Comparison of ENCODE assay signal across 28 cellular contexts in the genomic region with DNA sequence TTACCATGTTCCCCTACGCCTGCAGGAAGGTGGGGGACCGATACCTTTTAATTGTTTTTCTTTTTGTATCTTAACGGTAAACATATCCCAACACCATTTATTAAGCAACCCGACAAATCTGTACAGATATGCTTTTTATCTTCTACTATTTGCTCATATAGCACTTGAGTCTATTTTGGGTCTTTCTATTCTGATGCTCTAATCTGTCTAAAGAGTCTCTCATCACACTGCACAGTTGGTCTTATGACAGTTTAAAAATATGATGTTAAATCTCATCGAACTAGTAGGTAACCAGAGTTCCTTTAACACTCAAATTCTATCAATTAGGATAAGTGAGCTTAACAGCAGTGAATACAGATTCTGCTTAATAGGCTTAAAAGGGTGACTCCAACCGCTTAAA.
"Had no signal": no experiment of that assay in that cellular context is flagged by ENCODE, and none has a peak within 500 bp of the region (broad histone marks: within the 10 kb centered on the region; RNA-seq: fewer than 3 reads in every experiment).

No MANE protein-coding gene starts in this region.

- H3K27me3 ChIP-seq: esophagus muscularis mucosa, foreskin keratinocyte, gastroesophageal sphincter, ovary, right lobe of liver, stomach, thyroid gland had no signal

- ATAC-seq: foreskin keratinocyte; gastroesophageal sphincter; naive thymus-derived CD8-positive, alpha-beta T cell; psoas muscle; right lobe of liver had no signal

- H3K9me3 ChIP-seq: esophagus muscularis mucosa, gastroesophageal sphincter, ovary, psoas muscle, right lobe of liver, stomach, thyroid gland had no signal

- H3K36me3 ChIP-seq: esophagus muscularis mucosa, gastroesophageal sphincter, ovary, right lobe of liver, stomach, thyroid gland had no signal

- H3K4me1 ChIP-seq: esophagus muscularis mucosa, gastroesophageal sphincter, psoas muscle, right lobe of liver, stomach, thyroid gland had no signal

- FAIRE-seq: endothelial cell of umbilical vein, small intestine had no signal

- H3K27ac ChIP-seq: coronary artery, esophagus muscularis mucosa, foreskin keratinocyte, gastroesophageal sphincter, ovary, psoas muscle, right lobe of liver, stomach, thyroid gland had no signal

- H3K4me3 ChIP-seq: coronary artery, esophagus muscularis mucosa, gastroesophageal sphincter, ovary, psoas muscle, right lobe of liver, stomach, thyroid gland had no signal

- DNase-seq: dermis blood vessel endothelial cell; effector memory CD4-positive, alpha-beta T cell; foreskin keratinocyte; hypothalamus; immature natural killer cell; islet precursor cell; kidney glomerular epithelial cell; mammary epithelial cell; mesendoderm; midbrain; naive thymus-derived CD8-positive, alpha-beta T cell; nephron progenitor cell; occipital lobe; ovary; posterior cingulate gyrus; psoas muscle; right lobe of liver; small intestine; stimulated activated CD4-positive, alpha-beta T cell treated with anti-CD3 and anti-CD28 coated beads, Interleukin-15, amount 100 ng/mL, for 24 hours; stimulated activated CD4-positive, alpha-beta T cell treated with anti-CD3 and anti-CD28 coated beads, Interleukin-2, amount 100 ng/mL, for 48 hours; stimulated activated naive CD4-positive, alpha-beta T cell treated with Interleukin-2 at 50 U/mL for 16 hours; stomach; thyroid gland; trophoblast cell had no signal
